ENCODE assay signal across 1 cellular context in the genomic region with DNA sequence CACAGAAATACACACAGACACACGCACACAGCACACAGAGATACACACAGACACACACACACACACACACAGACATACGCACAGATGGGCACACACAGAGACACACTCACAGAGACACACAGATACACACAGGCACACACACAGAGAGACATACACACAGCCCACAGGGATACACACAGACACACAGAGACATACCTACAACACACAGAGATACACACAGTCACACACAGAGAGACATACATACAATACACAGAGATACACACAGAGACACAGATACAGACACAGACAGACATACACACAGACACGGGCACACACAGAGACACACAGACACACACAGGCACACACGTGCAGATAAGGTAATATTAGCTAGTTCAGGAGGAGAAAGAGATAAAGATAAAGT.
TF ChIP-seq lines count a peak whose summit lies in the region.

No MANE protein-coding gene starts in this region.

TF ChIP-seq in H1, 55 proteins besides CTCF, POLR2A, EP300 and RAD21:
- TF ChIP-seq KDM1A (IDR thresholded peaks at IDR 0.05; ENCODE audit: borderline replicate concordance, low read length) (no peak), RFX5 (IDR thresholded peaks at IDR 0.05; ENCODE audit: borderline replicate concordance, low read depth, low read length) (no peak), BACH1 (IDR thresholded peaks at IDR 0.05; ENCODE audit: low read length) (no peak), TAF7 (optimal IDR thresholded peaks at IDR 0.05; ENCODE audit: borderline replicate concordance, low read depth, low read length) (no peak), SP1 (IDR thresholded peaks at IDR 0.05; ENCODE audit: low read depth, low read length) (no peak), SAP30 (IDR thresholded peaks at IDR 0.05; ENCODE audit: insufficient read depth, insufficient replicate concordance, low read length) (no peak)
